21 cellular contexts compared by ENCODE assay signal in genomic region chr13:37884026-37884425, GRCh38. TPM values are rescaled to one million over a fixed set of nuclear protein-coding genes. Genes with fewer than 3 reads are reported as not detected.
DNase-seq lines count a peak whose midpoint lies in the region; ATAC-seq, FAIRE-seq and TF ChIP-seq lines count a peak whose summit lies in the region.
"Had no signal": no experiment of that assay in that cellular context is flagged by ENCODE, and none has a peak within 500 bp of the region (broad histone marks: within the 10 kb centered on the region; RNA-seq: fewer than 3 reads in every experiment).

No MANE protein-coding gene starts in this region.

- TF ChIP-seq CTCF in K562 (IDR thresholded peaks at IDR 0.05 in 2 of 3, conservative IDR thresholded peaks at IDR 0.05 in 1 of 3; ENCODE audit: insufficient read depth in 2 of 3, low read depth in 1 of 3, low read length in 3 of 3) (no peak), retinal pigment epithelial cell (conservative IDR thresholded peaks at IDR 0.05; ENCODE audit: low read depth, low read length) (no peak)

- H3K27me3 ChIP-seq in K562 (ENCODE audit: control insufficient read depth in 2 of 2, insufficient read depth in 2 of 2, low read length in 2 of 2) = no peaks in the 10 kb centered on the region

- H4K20me1 ChIP-seq in K562 (replicated peaks; ENCODE audit: control insufficient read depth, insufficient read depth, low read length) = no peaks in the 10 kb centered on the region

- H3K4me1 ChIP-seq in K562 (replicated peaks in 1 of 2; ENCODE audit: control insufficient read depth in 2 of 2, insufficient read depth in 2 of 2, low read length in 2 of 2) = no peaks in the 10 kb centered on the region; a peak in 1 of 5 replicates

- DNase-seq in K562 (ENCODE audit: extremely low read depth in 1 of 4, low spot score in 3 of 4) = no peak
- DNase-seq in myocyte (ENCODE audit: low read depth) = peak; percentile 5
- DNase-seq in retinal pigment epithelial cell (ENCODE audit: low read depth) = peak; percentile 61
- no peak for DNase-seq in germinal center (ENCODE audit: low spot score)
- no peak for DNase-seq in AG08396 (ENCODE audit: low spot score)
- DNase-seq in activated naive CD4-positive, alpha-beta T cell treated with Interleukin-2 at 50 U/mL for 16 hours = no peak
- DNase-seq: ACHN; AML-193; Calu3; CD4-positive, alpha-beta memory T cell; DMS79 treated with DMSO at 0.1 percent for 48 hours; EL; H9 had no signal

- intact Hi-C loops in K562 (cut with micrococcal nuclease) = no loop called here

- no TSS peak for BruUV-seq in K562 (replicated peaks; lab: Mats Ljungman, UMichigan)

- H3K4me2 ChIP-seq in K562 (ENCODE audit: insufficient read depth, low read length) = no peak overlapping the region

- no peaks in the 10 kb centered on the region for H3K79me2 ChIP-seq in K562 (ENCODE audit: control insufficient read depth, insufficient read depth, low read length)

- no peak for TF ChIP-seq EP300 in K562 (IDR thresholded peaks at IDR 0.05; ENCODE audit: low read length)

- no peaks in the 10 kb centered on the region for H3K9me3 ChIP-seq in K562 (replicated peaks; ENCODE audit: control insufficient read depth, insufficient read depth, low read depth, low read length)

- no peak overlapping the region for H3K9ac ChIP-seq in K562 (ENCODE audit: insufficient read depth in 1 of 2, low read depth in 2 of 2, low read length in 2 of 2)

- WGBS in K562 (ENCODE audit: insufficient coverage, low coverage, missing lambda C conversion rate) = 0% methylated on average over 1 of the region's 1 CpG

- no peak for FAIRE-seq in K562 (lab: Jason Lieb, UNC)
- FAIRE-seq: A204.1, GM12891, GM19239, H1, HepG2 had no signal

- ATAC-seq in K562 = no peak
- ATAC-seq: HepG2 had no signal

- H3K27ac ChIP-seq in K562 (ENCODE audit: extremely low read depth, low read depth, low read length) = no peak overlapping the region

- 0 out of 2 replicates have a peak overlapping the region, but pooled peaks have one; percentile 32 for H2AFZ ChIP-seq in K562 (ENCODE audit: low read depth, low read length)

- TF ChIP-seq POLR2A in K562 (conservative IDR thresholded peaks at IDR 0.05) = no peak

- H3K9me1 ChIP-seq in K562 (ENCODE audit: control insufficient read depth, insufficient read depth, low read length) = no peaks in the 10 kb centered on the region

- H3K4me3 ChIP-seq in K562 (no peak overlapping the region), retinal pigment epithelial cell (ENCODE audit: low read length) (no peak overlapping the region)

- in situ Hi-C loops in K562 (cut with MboI) = loop anchor here (25.0 kb wide), 1 partner anchor 153 kb away; no protein-coding TSS in a partner anchor

- no peak for TF ChIP-seq RAD21 in K562 (CRISPR knock-in tag; conservative IDR thresholded peaks at IDR 0.05 in 1 of 2, IDR thresholded peaks at IDR 0.05 in 1 of 2)

- POLR2A ChIA-PET in K562 (lab: Yijun Ruan, JAX) = no interaction called here

- CTCF ChIA-PET in K562 (lab: Yijun Ruan, JAX; ENCODE audit: low intra/inter-chr PET ratio) = no interaction called here

- H3K36me3 ChIP-seq in K562 (ENCODE audit: control insufficient read depth, insufficient read depth, low read length) = no peaks in the 10 kb centered on the region

TF ChIP-seq in K562, 482 proteins besides CTCF, POLR2A, EP300 and RAD21:
- TF ChIP-seq MYNN (IDR thresholded peaks at IDR 0.05) (no peak), MYNN (CRISPR knock-in tag; IDR thresholded peaks at IDR 0.05) (no peak), REST (CRISPR knock-in tag; IDR thresholded peaks at IDR 0.05; ENCODE audit: low read depth) (no peak), PTRF (tag; IDR thresholded peaks at IDR 0.05) (no peak), SREBF1 (IDR thresholded peaks at IDR 0.05; ENCODE audit: borderline replicate concordance, low read depth, low read length) (no peak), SP2 (IDR thresholded peaks at IDR 0.05; ENCODE audit: extremely low read depth, low read depth, low read length, poor library complexity, severe bottlenecking) (no peak), ZBTB12 (CRISPR knock-in tag; IDR thresholded peaks at IDR 0.05) (no peak)

RNA-seq across cellular contexts. Expression of gene TRPC4, which starts 14.5 kb away (rescaled TPM):
- not detected in 2 replicates for total RNA-seq in K562 (2011; cell fraction: chromatin; rRNA removed; ENCODE audit: low replicate concordance)
- total RNA-seq in K562 (2011; cell fraction: nucleolus; rRNA removed) = 0.13 TPM in 1 of 2 replicates, not detected in the other
- total RNA-seq in K562 (2011; cell fraction: nucleoplasm; rRNA removed) = not detected in 2 replicates
- total RNA-seq in K562 (2014; rRNA removed) (not detected in 2 replicates), K562 (2014; rRNA removed; fragmentation: Illumina TruSeq; extraction: Trizol) (not detected in 2 replicates), K562 (2015; rRNA removed; fragmentation: Illumina TruSeq; extraction: Trizol) (0.04 TPM in 1 of 2 replicates, not detected in the other), K562 (2021) (not detected in 2 replicates), myocyte (0.99 and 1.2 TPM in 2 replicates)
- polyA plus RNA-seq in K562 (2011; rRNA removed) (not detected in 2 replicates), K562 (2014; fragmentation: Illumina TruSeq; extraction: Trizol) (not detected in 2 replicates), K562 (2014; fragmentation: Nextera tagmentation; extraction: Ambion mirVana) (not detected), K562 (2014; rRNA removed) (0.03 TPM in 1 of 2 replicates, not detected in the other)
- polyA plus RNA-seq in K562 (2011; cell fraction: cytosol; rRNA removed) = not detected in 2 replicates
- polyA plus RNA-seq in K562 (2011; cell fraction: nucleus; rRNA removed) = not detected in 2 replicates
- 0.01 TPM in 1 of 2 replicates, not detected in the other for polyA plus RNA-seq in K562 (2012)
- polyA minus RNA-seq in K562 (2011; rRNA and poly(A)+ RNA removed) = not detected in 2 replicates
- polyA minus RNA-seq in K562 (2011; cell fraction: cytosol; rRNA and poly(A)+ RNA removed) = not detected in 2 replicates
- polyA minus RNA-seq in K562 (2011; cell fraction: nucleus; rRNA and poly(A)+ RNA removed) = not detected in 2 replicates
- 0.23 TPM for polyA plus RNA-seq in myocyte (2012)
- total RNA-seq: Calu3; CD4-positive, alpha-beta memory T cell; G401; HepG2 had no signal
- polyA plus RNA-seq: CD14-positive monocyte; CD4-positive, alpha-beta memory T cell; HepG2; IgD-negative memory B cell had no signal

Comparison
In these comparisons a context has a peak if more than half of its experiments do, and no peak if none do; other contexts are left out.
1. DNase-seq: peak in myocyte (single experiment) and retinal pigment epithelial cell (single experiment); none in K562 (0 of 4), germinal center (single experiment), AG08396 (single experiment) and activated naive CD4-positive, alpha-beta T cell treated with Interleukin-2 at 50 U/mL for 16 hours (single experiment).